Comparison of ENCODE assay signal across 8 cellular contexts in the genomic region with DNA sequence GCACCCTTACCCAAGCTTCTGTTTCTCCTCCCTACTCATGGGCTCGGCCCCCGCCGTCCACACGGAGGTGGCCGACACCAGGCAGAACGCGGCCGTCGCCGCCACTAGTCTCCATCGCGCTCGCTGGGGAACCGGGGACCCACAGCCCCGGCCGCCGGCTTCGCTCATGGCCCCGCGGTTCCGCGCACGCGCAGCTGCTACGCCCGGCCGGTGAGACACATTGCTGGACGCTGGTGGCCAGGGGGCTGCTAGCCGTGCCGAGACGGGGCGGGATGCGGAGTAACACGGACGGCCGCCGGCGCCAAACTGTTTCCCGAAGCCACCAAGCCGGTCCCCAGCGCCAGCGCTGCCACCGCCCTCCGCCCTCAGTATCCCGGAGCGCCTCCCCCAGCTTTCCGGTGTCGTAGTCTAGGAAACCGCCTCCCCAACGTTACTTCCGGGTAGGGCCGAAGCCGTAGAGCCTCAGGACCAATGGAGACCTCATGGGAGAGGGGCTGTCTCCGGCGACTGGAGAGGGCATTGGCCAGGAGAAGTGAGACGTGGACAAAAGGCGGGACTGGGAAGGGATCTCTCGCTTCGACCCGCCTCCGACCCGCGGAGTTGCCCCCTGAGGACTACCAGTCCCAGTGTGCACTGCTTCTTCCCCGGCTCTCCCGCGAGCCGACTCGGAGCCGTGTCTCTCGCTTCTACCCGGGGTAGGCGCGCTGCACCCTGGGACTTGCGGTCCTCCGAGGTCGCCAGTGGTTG. TPM values are rescaled to one million over a fixed set of nuclear protein-coding genes. Genes with fewer than 3 reads are reported as not detected.
DNase-seq lines count a peak whose midpoint lies in the region; ATAC-seq and TF ChIP-seq lines count a peak whose summit lies in the region.

A gene with protein sequence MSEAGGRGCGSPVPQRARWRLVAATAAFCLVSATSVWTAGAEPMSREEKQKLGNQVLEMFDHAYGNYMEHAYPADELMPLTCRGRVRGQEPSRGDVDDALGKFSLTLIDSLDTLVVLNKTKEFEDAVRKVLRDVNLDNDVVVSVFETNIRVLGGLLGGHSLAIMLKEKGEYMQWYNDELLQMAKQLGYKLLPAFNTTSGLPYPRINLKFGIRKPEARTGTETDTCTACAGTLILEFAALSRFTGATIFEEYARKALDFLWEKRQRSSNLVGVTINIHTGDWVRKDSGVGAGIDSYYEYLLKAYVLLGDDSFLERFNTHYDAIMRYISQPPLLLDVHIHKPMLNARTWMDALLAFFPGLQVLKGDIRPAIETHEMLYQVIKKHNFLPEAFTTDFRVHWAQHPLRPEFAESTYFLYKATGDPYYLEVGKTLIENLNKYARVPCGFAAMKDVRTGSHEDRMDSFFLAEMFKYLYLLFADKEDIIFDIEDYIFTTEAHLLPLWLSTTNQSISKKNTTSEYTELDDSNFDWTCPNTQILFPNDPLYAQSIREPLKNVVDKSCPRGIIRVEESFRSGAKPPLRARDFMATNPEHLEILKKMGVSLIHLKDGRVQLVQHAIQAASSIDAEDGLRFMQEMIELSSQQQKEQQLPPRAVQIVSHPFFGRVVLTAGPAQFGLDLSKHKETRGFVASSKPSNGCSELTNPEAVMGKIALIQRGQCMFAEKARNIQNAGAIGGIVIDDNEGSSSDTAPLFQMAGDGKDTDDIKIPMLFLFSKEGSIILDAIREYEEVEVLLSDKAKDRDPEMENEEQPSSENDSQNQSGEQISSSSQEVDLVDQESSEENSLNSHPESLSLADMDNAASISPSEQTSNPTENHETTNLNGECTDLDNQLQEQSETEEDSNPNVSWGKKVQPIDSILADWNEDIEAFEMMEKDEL (minus strand): TSS at position 380 of the 747 bp plus-strand sequence. CDS start 212 bp downstream, at position 168.

- H3K27ac Mint-ChIP-seq in CD14-positive monocyte = peak within 1 kb of the TSS; percentile 89 to 97 (median 95)

- no peaks in the 10 kb centered on the region for H3K27me3 ChIP-seq in left lung

- no peaks in the 10 kb centered on the region for H3K9me3 ChIP-seq in left lung

- peak within 1 kb of the TSS; percentile 91 to 97 for H3K4me3 Mint-ChIP-seq in CD14-positive monocyte

- TF ChIP-seq CTCF in CD14-positive monocyte (IDR thresholded peaks at IDR 0.05) (no peak), left lung (IDR thresholded peaks at IDR 0.05) (no peak)

- H3K27ac ChIP-seq in left lung = peak within 1 kb of the TSS; percentile 93 to 98

- H3K4me1 Mint-ChIP-seq in CD14-positive monocyte = peaks cover 32% of the 10 kb centered on the region

- intact Hi-C loops in CD14-positive monocyte (cut with micrococcal nuclease) (loop anchor here (2.0 to 10.0 kb wide), 4 partner anchors 38 to 1280 kb away; a partner anchor contains a TSS), left lung (cut with DNase I) (no loop called here)

- DNase-seq in CD14-positive monocyte (ENCODE audit: low spot score) (peak; percentile 99), NCI-H82 (lab: John Stamatoyannopoulos, UW) (peak; percentile 100), dermis blood vessel endothelial cell (peak; percentile 99), left lung (peak; percentile 99 to 100)
- DNase-seq in activated CD4-positive, alpha-beta T cell treated with anti-CD3 and anti-CD28 coated beads, Interleukin-2, amount 50 U/mL, for 48 hours = peak; percentile 96 to 98
- DNase-seq in stimulated activated CD4-positive, alpha-beta T cell treated with anti-CD3 and anti-CD28 coated beads, Interleukin-2, amount 100 ng/mL, for 48 hours = peak; percentile 86 to 93

- no peaks in the 10 kb centered on the region for H3K36me3 ChIP-seq in left lung

- H3K4me1 ChIP-seq in left lung = peaks cover 8 to 39% of the 10 kb centered on the region in 2 donors

- peaks cover 0 to 2% (median 0%) of the 10 kb centered on the region in 3 donors for H3K27me3 Mint-ChIP-seq in CD14-positive monocyte (ENCODE audit: low read depth in 3 of 3)

- peak within 1 kb of the TSS; percentile 91 to 100 for H3K4me3 ChIP-seq in left lung

- peaks cover 0 to 2% of the 10 kb centered on the region in 2 donors for H3K36me3 Mint-ChIP-seq in CD14-positive monocyte

- peak; percentile 90 for ATAC-seq in GM19397 (IDR thresholded peaks at IDR 0.05; ENCODE audit: unreplicated experiment)
- peak; percentile 93 for ATAC-seq in HG03571 (IDR thresholded peaks at IDR 0.05; ENCODE audit: unreplicated experiment)
- peak; percentile 97 for ATAC-seq in left lung

- no peaks in the 10 kb centered on the region for H3K9me3 Mint-ChIP-seq in CD14-positive monocyte

RNA-seq across cellular contexts. Expression of the gene that starts here (rescaled TPM):
- 10 to 100 TPM; 18.0 to 21.9 TPM for polyA plus RNA-seq in CD14-positive monocyte
- total RNA-seq in dermis blood vessel endothelial cell (88.3 and 99.5 TPM in 2 replicates), left lung (10 to 100 TPM; 31.6 to 42.8 TPM)

Comparison
In these comparisons a context has a peak if more than half of its experiments do, and no peak if none do; other contexts are left out.
1. Peak in every context shown above with its lines: DNase-seq, ATAC-seq, H3K4me3 ChIP-seq and H3K27ac ChIP-seq.
2. intact Hi-C loops: an anchor here in CD14-positive monocyte (2.0 to 10.0 kb wide); none called in left lung.